In the genomic region with DNA sequence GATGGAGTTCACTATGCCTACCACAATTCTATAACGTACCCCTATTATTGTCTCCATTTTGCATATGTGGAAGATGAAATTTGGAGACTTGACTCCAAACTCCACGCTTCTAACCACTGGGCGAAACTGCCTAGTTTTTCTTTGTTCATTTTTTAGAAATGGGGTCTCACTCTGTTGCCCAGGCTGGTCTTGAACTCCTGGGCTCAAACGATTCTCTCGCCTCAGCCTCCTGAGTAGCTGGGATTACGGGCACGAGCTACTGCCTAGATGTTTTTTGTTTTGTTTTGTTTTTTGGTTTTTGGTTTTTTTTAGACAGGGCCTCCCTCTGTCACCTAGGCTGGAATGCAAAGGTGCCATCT, we compare ENCODE assay signal across 8 cellular contexts. TPM values are rescaled to one million over a fixed set of nuclear protein-coding genes. Genes with fewer than 3 reads are reported as not detected.
DNase-seq lines count a peak whose midpoint lies in the region; ATAC-seq and TF ChIP-seq lines count a peak whose summit lies in the region.

No MANE protein-coding gene starts in this region.

- H3K27me3 Mint-ChIP-seq in CD8-positive, alpha-beta memory T cell, result peaks cover 0 to 1% of the 10 kb centered on the region in 2 donors
- H3K27me3 Mint-ChIP-seq in neural progenitor cell (ENCODE audit: insufficient read depth, low read depth), result no peaks in the 10 kb centered on the region

- no peak for DNase-seq in CD8-positive, alpha-beta memory T cell
- DNase-seq in caudate nucleus (lab: John Stamatoyannopoulos, UW) (no peak), neural progenitor cell (ENCODE audit: low spot score) (no peak), COLO829 (ENCODE audit: low spot score) (no peak), NCI-H2171 treated with DMSO at 0.1 percent for 48 hours (lab: John Stamatoyannopoulos, UW) (no peak), DMS79 treated with DMSO at 0.1 percent for 48 hours (lab: John Stamatoyannopoulos, UW) (no peak)

- ATAC-seq in HG03432 (IDR thresholded peaks at IDR 0.05; ENCODE audit: unreplicated experiment), result no peak

- peak overlapping the region; percentile 78 for H2AFZ ChIP-seq in neural progenitor cell (replicated peaks)

- peaks cover 43% of the 10 kb centered on the region for H3K4me1 ChIP-seq in CD8-positive, alpha-beta memory T cell (ENCODE audit: insufficient read depth, low read length)
- H3K4me1 ChIP-seq in HUES48 (ENCODE audit: control insufficient read depth, insufficient read depth, low read length) (peaks cover 15% of the 10 kb centered on the region), neural progenitor cell (peaks cover 31% of the 10 kb centered on the region)

- H3K4me3 Mint-ChIP-seq in CD8-positive, alpha-beta memory T cell, result peak overlapping the region; percentile 94 to 98 (median 97)
- H3K4me3 Mint-ChIP-seq in neural progenitor cell, result peak overlapping the region; percentile 97

- peaks cover 17 to 47% (median 18%) of the 10 kb centered on the region in 3 donors for H3K36me3 Mint-ChIP-seq in CD8-positive, alpha-beta memory T cell
- peaks cover 32% of the 10 kb centered on the region for H3K36me3 Mint-ChIP-seq in neural progenitor cell

- peaks cover 36% of the 10 kb centered on the region for H3K36me3 ChIP-seq in CD8-positive, alpha-beta memory T cell (ENCODE audit: insufficient read depth, low read length)
- peaks cover 36% of the 10 kb centered on the region for H3K36me3 ChIP-seq in HUES48 (ENCODE audit: control insufficient read depth, insufficient read depth, low read length)
- peaks cover 23% of the 10 kb centered on the region for H3K36me3 ChIP-seq in neural progenitor cell

- no peak for TF ChIP-seq CTCF in neural progenitor cell (IDR thresholded peaks at IDR 0.05)

- CTCF ChIA-PET in CD8-positive, alpha-beta memory T cell (lab: Charles Lee), result interaction anchor here (0.8 to 6.6 kb wide), 24 partner anchors 9 to 610 kb away, joined by 3 to 75 read pairs (median 4); partner anchors contain the start of gene CAND2

- peaks cover 42% of the 10 kb centered on the region for H4K20me1 ChIP-seq in neural progenitor cell (ENCODE audit: low read depth)

- H3K27ac Mint-ChIP-seq in CD8-positive, alpha-beta memory T cell, result peak overlapping the region; percentile 98 to 100 (median 100)
- peak overlapping the region; percentile 100 for H3K27ac Mint-ChIP-seq in neural progenitor cell

- peak overlapping the region; percentile 99 for H3K27ac ChIP-seq in CD8-positive, alpha-beta memory T cell (ENCODE audit: low read depth, low read length)
- no peak overlapping the region for H3K27ac ChIP-seq in HUES48 (ENCODE audit: low read depth, low read length)
- peak overlapping the region; percentile 98 for H3K27ac ChIP-seq in caudate nucleus (ENCODE audit: low read depth, low read length)
- H3K27ac ChIP-seq in neural progenitor cell, result no peak overlapping the region

- no peaks in the 10 kb centered on the region for H3K27me3 ChIP-seq in CD8-positive, alpha-beta memory T cell (ENCODE audit: insufficient read depth, low read length, poor library complexity, severe bottlenecking)
- H3K27me3 ChIP-seq in HUES48 (ENCODE audit: control insufficient read depth, insufficient read depth, low read length) (no peaks in the 10 kb centered on the region), neural progenitor cell (no peaks in the 10 kb centered on the region)

- peaks cover 44% of the 10 kb centered on the region for H3K79me2 ChIP-seq in neural progenitor cell (ENCODE audit: low read depth)

- H3K4me3 ChIP-seq in CD8-positive, alpha-beta memory T cell (ENCODE audit: low read length), result peak overlapping the region; percentile 69
- H3K4me3 ChIP-seq in HUES48 (ENCODE audit: low read depth, low read length) (peak overlapping the region; percentile 95; the same call in 1 of the 2 replicates), neural progenitor cell (peak overlapping the region; percentile 86)

- peaks cover 34 to 46% (median 45%) of the 10 kb centered on the region in 3 donors for H3K4me1 Mint-ChIP-seq in CD8-positive, alpha-beta memory T cell
- peaks cover 25% of the 10 kb centered on the region for H3K4me1 Mint-ChIP-seq in neural progenitor cell

- H3K9ac ChIP-seq in HUES48 (ENCODE audit: low read depth, low read length), result no peak overlapping the region
- H3K9ac ChIP-seq in neural progenitor cell, result no peak overlapping the region

- peaks cover 16% of the 10 kb centered on the region for H3F3A ChIP-seq in neural progenitor cell (ENCODE audit: low read depth)

- POLR2A ChIA-PET in CD8-positive, alpha-beta memory T cell (lab: Charles Lee), result interaction anchor here (0.7 to 3.1 kb wide), 7 partner anchors 27 to 1590 kb away, joined by 3 to 23 read pairs (median 4); partner anchors contain the start of genes CAND2 and RAF1

- no peaks in the 10 kb centered on the region for H3K9me3 Mint-ChIP-seq in CD8-positive, alpha-beta memory T cell
- H3K9me3 Mint-ChIP-seq in neural progenitor cell, result no peaks in the 10 kb centered on the region

- peak overlapping the region; percentile 24 for H3K4me2 ChIP-seq in neural progenitor cell

- H3K9me3 ChIP-seq in CD8-positive, alpha-beta memory T cell (ENCODE audit: low read length), result no peaks in the 10 kb centered on the region
- peaks cover 10% of the 10 kb centered on the region for H3K9me3 ChIP-seq in HUES48 (ENCODE audit: control insufficient read depth, insufficient read depth, low read length)
- H3K9me3 ChIP-seq in neural progenitor cell (ENCODE audit: low read depth), result no peaks in the 10 kb centered on the region

RNA-seq across cellular contexts. Expression of gene RPL32, which starts 0.6 kb away (rescaled TPM):
- total RNA-seq in CD8-positive, alpha-beta memory T cell, result 1,000 to 10,000 TPM; 2,528 to 2,642 TPM
- polyA plus RNA-seq in CD8-positive, alpha-beta memory T cell, result 2,743 TPM
- 1,028 and 2,309 TPM in 2 replicates for total RNA-seq in neural progenitor cell (ENCODE audit: low replicate concordance)

RNA-seq across cellular contexts. Expression of gene CAND2, which starts 45.5 kb away (rescaled TPM):
- 1 to 10 TPM; 1.0 to 1.1 TPM for total RNA-seq in CD8-positive, alpha-beta memory T cell
- polyA plus RNA-seq in CD8-positive, alpha-beta memory T cell, result 2.1 TPM
- total RNA-seq in neural progenitor cell (ENCODE audit: low replicate concordance), result 2.4 and 6.9 TPM in 2 replicates

Comparison
In these comparisons a context has a peak if more than half of its experiments do, and no peak if none do; other contexts are left out.
1. H3K27ac ChIP-seq: peak in CD8-positive, alpha-beta memory T cell (single experiment) and caudate nucleus (single experiment); none in HUES48 (single experiment) and neural progenitor cell (single experiment).
2. Peak in every context shown above with its lines, with median percentiles within 50 percentile points of each other: H3K4me3 ChIP-seq.